Comparison of ENCODE assay signal across 1 cellular context in the genomic region with DNA sequence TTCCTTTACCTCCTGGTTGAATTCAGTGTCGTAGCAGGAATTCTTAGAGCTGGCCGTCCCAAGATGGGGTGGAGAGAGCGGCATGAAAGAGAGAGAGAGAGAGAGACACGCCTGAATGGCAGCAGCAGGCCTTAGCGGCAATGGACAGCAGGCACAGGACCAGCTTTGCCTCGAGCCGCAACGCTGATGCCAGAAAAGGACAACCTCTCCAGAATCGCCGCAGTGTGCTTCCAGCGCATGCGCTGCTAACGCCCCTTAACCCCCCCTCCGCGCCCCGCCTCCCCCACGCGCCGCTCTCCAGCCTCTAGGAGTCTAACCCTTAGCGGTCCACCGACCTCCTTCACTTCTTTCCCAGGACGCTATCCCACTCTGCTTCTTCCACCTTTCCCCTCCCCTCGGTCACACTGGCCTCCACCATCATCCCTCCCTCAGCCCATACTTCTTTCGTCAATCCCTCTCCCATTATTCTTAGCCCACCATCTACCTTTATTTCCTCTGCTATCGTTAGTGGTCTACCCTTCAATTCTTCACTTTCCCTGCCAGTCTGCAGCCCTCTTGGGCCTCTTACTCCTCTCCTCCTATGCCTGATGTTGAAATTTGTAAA.
TF ChIP-seq lines count a peak whose summit lies in the region.

No MANE protein-coding gene starts in this region.

TF ChIP-seq in HEK293, 187 proteins besides CTCF, POLR2A, EP300 and RAD21 (continued from another document):
- TF ChIP-seq, protein P1, sequence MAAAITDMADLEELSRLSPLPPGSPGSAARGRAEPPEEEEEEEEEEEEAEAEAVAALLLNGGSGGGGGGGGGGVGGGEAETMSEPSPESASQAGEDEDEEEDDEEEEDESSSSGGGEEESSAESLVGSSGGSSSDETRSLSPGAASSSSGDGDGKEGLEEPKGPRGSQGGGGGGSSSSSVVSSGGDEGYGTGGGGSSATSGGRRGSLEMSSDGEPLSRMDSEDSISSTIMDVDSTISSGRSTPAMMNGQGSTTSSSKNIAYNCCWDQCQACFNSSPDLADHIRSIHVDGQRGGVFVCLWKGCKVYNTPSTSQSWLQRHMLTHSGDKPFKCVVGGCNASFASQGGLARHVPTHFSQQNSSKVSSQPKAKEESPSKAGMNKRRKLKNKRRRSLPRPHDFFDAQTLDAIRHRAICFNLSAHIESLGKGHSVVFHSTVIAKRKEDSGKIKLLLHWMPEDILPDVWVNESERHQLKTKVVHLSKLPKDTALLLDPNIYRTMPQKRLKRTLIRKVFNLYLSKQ (tag by site-specific recombination; IDR thresholded peaks at IDR 0.05; ENCODE audit: borderline replicate concordance): no peak
- no peak for TF ChIP-seq ZNF157 (tag by site-specific recombination; IDR thresholded peaks at IDR 0.05)
- TF ChIP-seq KLF16 (tag by site-specific recombination; IDR thresholded peaks at IDR 0.05): 0 out of 2 replicates have a peak, but pooled peaks have one; percentile 40
- TF ChIP-seq ZNF610 (tag by site-specific recombination; IDR thresholded peaks at IDR 0.05; ENCODE audit: borderline replicate concordance): peak; percentile 66; the same call in 1 of the 2 replicates
- TF ChIP-seq KLF8 (tag by site-specific recombination; IDR thresholded peaks at IDR 0.05): 0 out of 2 replicates have a peak, but pooled peaks have one; percentile 34
- peak; percentile 11; the same call in 1 of the 2 replicates for TF ChIP-seq ZBTB17 (tag by site-specific recombination; IDR thresholded peaks at IDR 0.05)
- TF ChIP-seq, protein P2, sequence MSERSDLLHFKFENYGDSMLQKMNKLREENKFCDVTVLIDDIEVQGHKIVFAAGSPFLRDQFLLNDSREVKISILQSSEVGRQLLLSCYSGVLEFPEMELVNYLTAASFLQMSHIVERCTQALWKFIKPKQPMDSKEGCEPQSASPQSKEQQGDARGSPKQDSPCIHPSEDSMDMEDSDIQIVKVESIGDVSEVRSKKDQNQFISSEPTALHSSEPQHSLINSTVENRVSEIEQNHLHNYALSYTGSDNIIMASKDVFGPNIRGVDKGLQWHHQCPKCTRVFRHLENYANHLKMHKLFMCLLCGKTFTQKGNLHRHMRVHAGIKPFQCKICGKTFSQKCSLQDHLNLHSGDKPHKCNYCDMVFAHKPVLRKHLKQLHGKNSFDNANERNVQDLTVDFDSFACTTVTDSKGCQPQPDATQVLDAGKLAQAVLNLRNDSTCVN (tag by site-specific recombination; optimal IDR thresholded peaks at IDR 0.05): peak; percentile 15
- TF ChIP-seq PRDM1 (tag by site-specific recombination; IDR thresholded peaks at IDR 0.05): peak; percentile 68
- peak; percentile 44; the same call in 1 of the 2 replicates for TF ChIP-seq GLIS1 (tag by site-specific recombination; IDR thresholded peaks at IDR 0.05)
- peak; percentile 76 for TF ChIP-seq ZNF596 (tag by site-specific recombination; IDR thresholded peaks at IDR 0.05)
- peak; percentile 87 for TF ChIP-seq GLIS2 (tag by site-specific recombination; IDR thresholded peaks at IDR 0.05)
- TF ChIP-seq SP2 (tag by site-specific recombination; IDR thresholded peaks at IDR 0.05): peak; percentile 50
- TF ChIP-seq, protein P3, sequence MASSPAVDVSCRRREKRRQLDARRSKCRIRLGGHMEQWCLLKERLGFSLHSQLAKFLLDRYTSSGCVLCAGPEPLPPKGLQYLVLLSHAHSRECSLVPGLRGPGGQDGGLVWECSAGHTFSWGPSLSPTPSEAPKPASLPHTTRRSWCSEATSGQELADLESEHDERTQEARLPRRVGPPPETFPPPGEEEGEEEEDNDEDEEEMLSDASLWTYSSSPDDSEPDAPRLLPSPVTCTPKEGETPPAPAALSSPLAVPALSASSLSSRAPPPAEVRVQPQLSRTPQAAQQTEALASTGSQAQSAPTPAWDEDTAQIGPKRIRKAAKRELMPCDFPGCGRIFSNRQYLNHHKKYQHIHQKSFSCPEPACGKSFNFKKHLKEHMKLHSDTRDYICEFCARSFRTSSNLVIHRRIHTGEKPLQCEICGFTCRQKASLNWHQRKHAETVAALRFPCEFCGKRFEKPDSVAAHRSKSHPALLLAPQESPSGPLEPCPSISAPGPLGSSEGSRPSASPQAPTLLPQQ (tag by site-specific recombination; IDR thresholded peaks at IDR 0.05): 0 out of 2 replicates have a peak, but pooled peaks have one; percentile 21
- no peak for TF ChIP-seq ZNF654 (tag by site-specific recombination; IDR thresholded peaks at IDR 0.05; ENCODE audit: low read depth)
- TF ChIP-seq, protein P4, sequence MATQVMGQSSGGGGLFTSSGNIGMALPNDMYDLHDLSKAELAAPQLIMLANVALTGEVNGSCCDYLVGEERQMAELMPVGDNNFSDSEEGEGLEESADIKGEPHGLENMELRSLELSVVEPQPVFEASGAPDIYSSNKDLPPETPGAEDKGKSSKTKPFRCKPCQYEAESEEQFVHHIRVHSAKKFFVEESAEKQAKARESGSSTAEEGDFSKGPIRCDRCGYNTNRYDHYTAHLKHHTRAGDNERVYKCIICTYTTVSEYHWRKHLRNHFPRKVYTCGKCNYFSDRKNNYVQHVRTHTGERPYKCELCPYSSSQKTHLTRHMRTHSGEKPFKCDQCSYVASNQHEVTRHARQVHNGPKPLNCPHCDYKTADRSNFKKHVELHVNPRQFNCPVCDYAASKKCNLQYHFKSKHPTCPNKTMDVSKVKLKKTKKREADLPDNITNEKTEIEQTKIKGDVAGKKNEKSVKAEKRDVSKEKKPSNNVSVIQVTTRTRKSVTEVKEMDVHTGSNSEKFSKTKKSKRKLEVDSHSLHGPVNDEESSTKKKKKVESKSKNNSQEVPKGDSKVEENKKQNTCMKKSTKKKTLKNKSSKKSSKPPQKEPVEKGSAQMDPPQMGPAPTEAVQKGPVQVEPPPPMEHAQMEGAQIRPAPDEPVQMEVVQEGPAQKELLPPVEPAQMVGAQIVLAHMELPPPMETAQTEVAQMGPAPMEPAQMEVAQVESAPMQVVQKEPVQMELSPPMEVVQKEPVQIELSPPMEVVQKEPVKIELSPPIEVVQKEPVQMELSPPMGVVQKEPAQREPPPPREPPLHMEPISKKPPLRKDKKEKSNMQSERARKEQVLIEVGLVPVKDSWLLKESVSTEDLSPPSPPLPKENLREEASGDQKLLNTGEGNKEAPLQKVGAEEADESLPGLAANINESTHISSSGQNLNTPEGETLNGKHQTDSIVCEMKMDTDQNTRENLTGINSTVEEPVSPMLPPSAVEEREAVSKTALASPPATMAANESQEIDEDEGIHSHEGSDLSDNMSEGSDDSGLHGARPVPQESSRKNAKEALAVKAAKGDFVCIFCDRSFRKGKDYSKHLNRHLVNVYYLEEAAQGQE (tag by site-specific recombination; IDR thresholded peaks at IDR 0.05): peak; percentile 83
- TF ChIP-seq ZNF341 (tag by site-specific recombination; IDR thresholded peaks at IDR 0.05; ENCODE audit: low read depth): peak; percentile 38; the same call in 1 of the 2 replicates
- peak; percentile 71 for TF ChIP-seq ZSCAN30 (tag by site-specific recombination; IDR thresholded peaks at IDR 0.05)
- TF ChIP-seq ZNF600 (tag by site-specific recombination; IDR thresholded peaks at IDR 0.05): peak; percentile 92
- peak; percentile 55 for TF ChIP-seq KLF9 (tag by site-specific recombination; IDR thresholded peaks at IDR 0.05; ENCODE audit: low read depth)
